ENCODE assay signal across 9 cellular contexts in the genomic region with DNA sequence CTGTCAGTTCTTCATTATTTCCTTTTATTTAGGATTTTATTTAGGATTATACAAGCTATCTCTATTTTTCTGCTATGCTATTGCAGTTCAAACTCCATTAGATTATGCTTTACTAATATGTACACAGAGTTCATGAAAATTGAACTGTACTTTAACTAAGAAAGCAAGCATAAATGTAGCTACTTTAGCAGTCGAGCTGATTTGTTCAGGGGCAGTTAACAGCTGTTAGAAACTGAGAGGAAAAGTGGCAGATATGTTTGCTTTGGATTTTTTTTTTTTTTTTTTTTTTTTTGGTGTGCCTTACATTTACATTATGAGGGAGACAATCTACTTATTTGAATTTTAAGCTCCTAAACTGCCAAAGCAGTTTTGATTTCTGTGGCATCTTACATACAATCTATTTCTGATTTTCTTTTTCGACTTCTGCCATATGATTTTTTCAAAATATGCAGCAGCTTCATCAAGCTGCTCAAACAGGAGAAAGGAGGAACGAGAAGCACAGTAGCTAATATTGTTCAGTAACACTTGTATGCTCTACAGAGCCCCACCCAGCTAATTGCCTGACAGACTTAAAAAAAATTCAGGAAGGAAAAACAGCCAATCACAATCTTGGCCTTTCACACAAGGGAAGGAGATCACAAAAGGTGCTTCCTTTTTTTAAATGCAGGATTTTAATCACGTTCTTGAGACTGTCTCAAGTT.
DNase-seq lines count a peak whose midpoint lies in the region; ATAC-seq and TF ChIP-seq lines count a peak whose summit lies in the region.
"Had no signal": no experiment of that assay in that cellular context is flagged by ENCODE, and none has a peak within 500 bp of the region (broad histone marks: within the 10 kb centered on the region; RNA-seq: fewer than 3 reads in every experiment).

No MANE protein-coding gene starts in this region.

- ATAC-seq in T-helper 17 cell, result peak; percentile 57

- no peaks in the 10 kb centered on the region for H3K9me2 ChIP-seq in GM23248 (ENCODE audit: insufficient read depth)

- H3K27ac Mint-ChIP-seq in activated naive CD4-positive, alpha-beta T cell treated with anti-CD3 and anti-CD28 coated beads, Interleukin-2, amount 50 U/mL, for 24 hours, result no peak overlapping the region
- H3K27ac Mint-ChIP-seq in T-helper 17 cell, result no peak overlapping the region

- peak overlapping the region in 2 of 8 donors; percentile 7 to 35 for H3K4me3 ChIP-seq in spleen
- H3K4me3 ChIP-seq in GM23248, result no peak overlapping the region

- no peak for DNase-seq in activated naive CD4-positive, alpha-beta T cell (lab: John Stamatoyannopoulos, UW)
- DNase-seq in NCI-H1694 (lab: John Stamatoyannopoulos, UW) (peak; percentile 14), T-helper 17 cell (no peak), spleen (no peak), NCI-H526 (lab: John Stamatoyannopoulos, UW) (no peak), GM23248 (no peak)
- no peak for DNase-seq in central memory CD4-positive, alpha-beta T cell
- DNase-seq: amniotic stem cell had no signal

- no peaks in the 10 kb centered on the region for H3K27me3 ChIP-seq in spleen (replicated peaks in 1 of 7)
- H3K27me3 ChIP-seq in GM23248 (replicated peaks; ENCODE audit: insufficient read depth), result no peaks in the 10 kb centered on the region

- no peaks in the 10 kb centered on the region for H3F3A ChIP-seq in GM23248 (ENCODE audit: insufficient read depth)

- H3K4me1 ChIP-seq in spleen, result peaks cover 0 to 32% (median 11%) of the 10 kb centered on the region in 6 donors
- H3K4me1 ChIP-seq in GM23248 (ENCODE audit: insufficient read depth), result no peaks in the 10 kb centered on the region

- in situ Hi-C loops in GM23248 (cut with MboI), result loop anchor here (25.0 kb wide), 2 partner anchors 221 to 671 kb away; no protein-coding TSS in a partner anchor

- H3K36me3 Mint-ChIP-seq in activated naive CD4-positive, alpha-beta T cell treated with anti-CD3 and anti-CD28 coated beads, Interleukin-2, amount 50 U/mL, for 24 hours, result peaks cover 8% of the 10 kb centered on the region
- no peaks in the 10 kb centered on the region for H3K36me3 Mint-ChIP-seq in T-helper 17 cell (ENCODE audit: low read depth)

- no peak overlapping the region for H3K9ac ChIP-seq in GM23248

- H3K79me2 ChIP-seq in GM23248 (ENCODE audit: insufficient read depth), result no peaks in the 10 kb centered on the region

- H3K9me3 ChIP-seq in T-helper 17 cell (ENCODE audit: control insufficient read depth, low read length, poor library complexity, severe bottlenecking) (no peaks in the 10 kb centered on the region), spleen (no peaks in the 10 kb centered on the region), GM23248 (ENCODE audit: low read depth) (no peaks in the 10 kb centered on the region)

- H3K4me2 ChIP-seq in GM23248 (ENCODE audit: unreplicated experiment), result no peak overlapping the region

- TF ChIP-seq POLR2A in spleen (IDR thresholded peaks at IDR 0.05), result no peak

- H3K9me3 Mint-ChIP-seq in activated naive CD4-positive, alpha-beta T cell treated with anti-CD3 and anti-CD28 coated beads, Interleukin-2, amount 50 U/mL, for 24 hours, result no peaks in the 10 kb centered on the region

- no peaks in the 10 kb centered on the region for H3K27me3 Mint-ChIP-seq in activated naive CD4-positive, alpha-beta T cell treated with anti-CD3 and anti-CD28 coated beads, Interleukin-2, amount 50 U/mL, for 24 hours
- H3K27me3 Mint-ChIP-seq in T-helper 17 cell, result no peaks in the 10 kb centered on the region

- TF ChIP-seq CTCF in spleen (IDR thresholded peaks at IDR 0.05 in 8 of 11, conservative IDR thresholded peaks at IDR 0.05 in 3 of 11), result no peak

- no peaks in the 10 kb centered on the region for H4K20me1 ChIP-seq in GM23248 (ENCODE audit: insufficient read depth)

- intact Hi-C loops in spleen (cut with DNase I; ENCODE audit: low total_unique reads), result no loop called here

- H3K36me3 ChIP-seq in spleen (no peaks in the 10 kb centered on the region), GM23248 (ENCODE audit: low read depth) (no peaks in the 10 kb centered on the region)

- H3K4me3 Mint-ChIP-seq in activated naive CD4-positive, alpha-beta T cell treated with anti-CD3 and anti-CD28 coated beads, Interleukin-2, amount 50 U/mL, for 24 hours, result peak overlapping the region; percentile 30
- H3K4me3 Mint-ChIP-seq in T-helper 17 cell, result peak overlapping the region; percentile 19

- 10 to 28% (median 16%) methylated on average over 4 of the region's 4 CpGs for WGBS in spleen, 5 donors
- 62 to 71% methylated on average over 4 of the region's 4 CpGs for WGBS in GM23248 (ENCODE audit: low coverage in 1 of 2, low lambda C conversion rate in 2 of 2, missing lambda C conversion rate in 2 of 2), 2 experiments

- no peak overlapping the region for H2AFZ ChIP-seq in GM23248

- peak overlapping the region in 5 of 8 donors; percentile 35 to 76 (median 71) for H3K27ac ChIP-seq in spleen
- H3K27ac ChIP-seq in GM23248, result no peak overlapping the region

- H3K4me1 Mint-ChIP-seq in activated naive CD4-positive, alpha-beta T cell treated with anti-CD3 and anti-CD28 coated beads, Interleukin-2, amount 50 U/mL, for 24 hours, result peaks cover 26% of the 10 kb centered on the region
- peaks cover 10% of the 10 kb centered on the region for H3K4me1 Mint-ChIP-seq in T-helper 17 cell
